ENCODE assay signal across 8 cellular contexts in genomic region chr15:70258369-70259029, GRCh38.
DNase-seq lines count a peak whose midpoint lies in the region; ATAC-seq and TF ChIP-seq lines count a peak whose summit lies in the region.

No MANE protein-coding gene starts in this region.

- peak overlapping the region; percentile 84 for H3K27ac Mint-ChIP-seq in CD4-positive, alpha-beta T cell
- H3K27ac Mint-ChIP-seq in activated CD4-positive, alpha-beta memory T cell treated with anti-CD3 and anti-CD28 coated beads for 36 hours: peak overlapping the region; percentile 63

- H3K36me3 ChIP-seq in left ventricle myocardium inferior: no peaks in the 10 kb centered on the region

- peaks cover 60% of the 10 kb centered on the region for H3K4me1 Mint-ChIP-seq in CD4-positive, alpha-beta T cell (ENCODE audit: low read depth)
- H3K4me1 Mint-ChIP-seq in activated CD4-positive, alpha-beta memory T cell treated with anti-CD3 and anti-CD28 coated beads for 36 hours (ENCODE audit: low read depth): peaks cover 40% of the 10 kb centered on the region

- H3K4me3 ChIP-seq in left ventricle myocardium inferior: no peak overlapping the region

- H3K27ac ChIP-seq in CD4-positive, alpha-beta T cell (ENCODE audit: low read depth, low read length): peak overlapping the region; percentile 40
- no peak overlapping the region for H3K27ac ChIP-seq in left ventricle myocardium inferior (replicated peaks)

- CTCF ChIA-PET in CD4-positive, alpha-beta T cell (lab: Charles Lee): no interaction called here
- CTCF ChIA-PET in activated CD4-positive, alpha-beta memory T cell treated with anti-CD3 and anti-CD28 coated beads for 36 hours (lab: Charles Lee): interaction anchor here (0.7 to 2.0 kb wide), 9 partner anchors 42 to 796 kb away, joined by 3 to 5 read pairs (median 4); no protein-coding TSS in a partner anchor

- H3K9me3 Mint-ChIP-seq in CD4-positive, alpha-beta T cell: no peaks in the 10 kb centered on the region
- H3K9me3 Mint-ChIP-seq in activated CD4-positive, alpha-beta memory T cell treated with anti-CD3 and anti-CD28 coated beads for 36 hours: no peaks in the 10 kb centered on the region

- H3K4me1 ChIP-seq in left ventricle myocardium inferior: peaks cover 22% of the 10 kb centered on the region

- ATAC-seq in CD4-positive, alpha-beta T cell (ENCODE audit: poor library complexity): peak; percentile 76
- ATAC-seq in HG03354 (IDR thresholded peaks at IDR 0.05; ENCODE audit: poor library complexity, severe bottlenecking, unreplicated experiment): peak; percentile 45
- ATAC-seq in HG03280 (IDR thresholded peaks at IDR 0.05; ENCODE audit: unreplicated experiment): no peak
- ATAC-seq in GM21423 (IDR thresholded peaks at IDR 0.05; ENCODE audit: unreplicated experiment): no peak

- no peaks in the 10 kb centered on the region for H3K36me3 Mint-ChIP-seq in CD4-positive, alpha-beta T cell (ENCODE audit: low read depth)
- no peaks in the 10 kb centered on the region for H3K36me3 Mint-ChIP-seq in activated CD4-positive, alpha-beta memory T cell treated with anti-CD3 and anti-CD28 coated beads for 36 hours

- no peaks in the 10 kb centered on the region for H3K27me3 Mint-ChIP-seq in CD4-positive, alpha-beta T cell
- peaks cover 1% of the 10 kb centered on the region for H3K27me3 Mint-ChIP-seq in activated CD4-positive, alpha-beta memory T cell treated with anti-CD3 and anti-CD28 coated beads for 36 hours

- H3K27me3 ChIP-seq in CD4-positive, alpha-beta T cell (ENCODE audit: control insufficient read depth, insufficient read depth, low read length): no peaks in the 10 kb centered on the region
- H3K27me3 ChIP-seq in left ventricle myocardium inferior (ENCODE audit: low read depth): peaks cover 44% of the 10 kb centered on the region

- POLR2A ChIA-PET in CD4-positive, alpha-beta T cell (lab: Charles Lee): interaction anchor here (0.9 to 1.7 kb wide), 11 partner anchors 9 to 805 kb away, joined by 3 to 12 read pairs (median 4); partner anchors contain the start of gene TLE3
- POLR2A ChIA-PET in activated CD4-positive, alpha-beta memory T cell treated with anti-CD3 and anti-CD28 coated beads for 36 hours (lab: Charles Lee): interaction anchor here (0.9 to 1.6 kb wide), 5 partner anchors 14 to 53 kb away, joined by 3 to 6 read pairs (median 4); no protein-coding TSS in a partner anchor

- peak overlapping the region; percentile 62 for H3K4me3 Mint-ChIP-seq in CD4-positive, alpha-beta T cell
- peak overlapping the region; percentile 48 for H3K4me3 Mint-ChIP-seq in activated CD4-positive, alpha-beta memory T cell treated with anti-CD3 and anti-CD28 coated beads for 36 hours

- intact Hi-C loops in CD4-positive, alpha-beta T cell (cut with DNase I, micrococcal nuclease): loop anchor here in 1 of 2 experiments (2.0 kb wide), 1 partner anchor 158 kb away; no protein-coding TSS in a partner anchor
- intact Hi-C loops in activated CD4-positive, alpha-beta memory T cell treated with anti-CD3 and anti-CD28 coated beads for 36 hours (cut with micrococcal nuclease): loop anchor here (1.0 to 10.0 kb wide), 7 partner anchors 42 to 794 kb away; partner anchors contain the start of gene TLE3
- intact Hi-C loops in left ventricle myocardium inferior (cut with micrococcal nuclease): no loop called here

- no peaks in the 10 kb centered on the region for H3K9me3 ChIP-seq in CD4-positive, alpha-beta T cell (ENCODE audit: control insufficient read depth, low read length)
- H3K9me3 ChIP-seq in left ventricle myocardium inferior (replicated peaks): no peaks in the 10 kb centered on the region

- DNase-seq in CD4-positive, alpha-beta T cell: peak; percentile 27 to 64 (median 52)
- peak; percentile 94 for DNase-seq in activated CD4-positive, alpha-beta memory T cell treated with anti-CD3 and anti-CD28 coated beads for 36 hours
- DNase-seq in left ventricle myocardium inferior (peak; percentile 24), NCI-H82 (lab: John Stamatoyannopoulos, UW) (no peak)
- DNase-seq in stimulated activated CD8-positive, alpha-beta memory T cell treated with anti-CD3 and anti-CD28 coated beads, Interleukin-15, amount 100 ng/mL, for 4 hours (ENCODE audit: low read depth in 2 of 2): peak; percentile 51 to 55

- TF ChIP-seq CTCF in CD4-positive, alpha-beta T cell (IDR thresholded peaks at IDR 0.05): no peak
- no peak for TF ChIP-seq CTCF in left ventricle myocardium inferior (IDR thresholded peaks at IDR 0.05; ENCODE audit: borderline replicate concordance)

Comparison
In these comparisons a context has a peak if more than half of its experiments do, and no peak if none do; other contexts are left out.
1. ATAC-seq: peak in CD4-positive, alpha-beta T cell (single experiment) and HG03354 (single experiment); none in HG03280 (single experiment) and GM21423 (single experiment).